Comparison of ENCODE assay signal across 1 cellular context in the genomic region with DNA sequence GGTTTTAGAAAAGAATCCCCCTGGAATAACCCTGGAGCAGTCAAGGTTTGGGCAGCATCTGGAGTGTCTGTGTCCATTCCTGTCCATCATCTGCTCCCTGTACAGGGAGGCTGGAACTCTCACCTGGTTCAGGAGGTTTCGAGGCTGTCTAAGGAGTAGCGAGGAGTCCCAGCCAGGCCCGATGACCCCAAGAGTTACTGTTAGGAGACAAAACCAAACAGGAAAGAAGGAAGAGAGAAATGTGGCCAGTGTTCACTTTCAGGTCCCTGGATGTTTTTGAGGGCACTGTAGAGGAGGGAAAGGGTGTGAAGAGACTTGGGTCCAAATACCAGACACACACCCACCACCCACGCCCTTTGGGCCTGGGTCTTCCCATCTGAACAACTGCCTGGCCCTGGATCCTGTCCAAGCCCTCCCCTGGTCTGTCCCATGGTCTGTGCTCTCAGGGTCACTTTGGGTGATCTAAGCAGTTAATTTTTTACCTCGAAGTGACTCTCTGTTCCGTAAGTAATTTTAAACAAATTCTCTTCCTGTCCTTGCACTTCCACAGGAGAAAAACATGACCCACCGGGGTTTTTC.
TF ChIP-seq lines count a peak whose summit lies in the region.

No MANE protein-coding gene starts in this region.

TF ChIP-seq in HepG2, 621 proteins besides CTCF, POLR2A, EP300 and RAD21 (continued from another document and continues in another):
- no peak for TF ChIP-seq ZNF260 (CRISPR knock-in tag; IDR thresholded peaks at IDR 0.05; ENCODE audit: borderline replicate concordance, low read depth)
- TF ChIP-seq TEAD3 (CRISPR knock-in tag; optimal IDR thresholded peaks at IDR 0.05; ENCODE audit: borderline replicate concordance), result peak; percentile 80
- no peak; the same call in 1 of the 2 replicates for TF ChIP-seq ESRRA (CRISPR knock-in tag; IDR thresholded peaks at IDR 0.05; ENCODE audit: low read depth)
- TF ChIP-seq ZNF160 (CRISPR knock-in tag; IDR thresholded peaks at IDR 0.05), result no peak
- TF ChIP-seq ZNF354B (CRISPR knock-in tag; IDR thresholded peaks at IDR 0.05), result no peak
- peak; percentile 74; the same call in 1 of the 2 replicates for TF ChIP-seq RXRA (CRISPR knock-in tag; IDR thresholded peaks at IDR 0.05)
- TF ChIP-seq ZNF678 (CRISPR knock-in tag; IDR thresholded peaks at IDR 0.05), result no peak
- no peak for TF ChIP-seq NR3C1 (CRISPR knock-in tag; IDR thresholded peaks at IDR 0.05)
- no peak; the same call in 2 of the 3 replicates for TF ChIP-seq MXI1 (IDR thresholded peaks at IDR 0.05; ENCODE audit: borderline replicate concordance, low read depth, low read length)
- no peak for TF ChIP-seq ZNF850 (CRISPR knock-in tag; conservative IDR thresholded peaks at IDR 0.05)
- TF ChIP-seq, protein P1, sequence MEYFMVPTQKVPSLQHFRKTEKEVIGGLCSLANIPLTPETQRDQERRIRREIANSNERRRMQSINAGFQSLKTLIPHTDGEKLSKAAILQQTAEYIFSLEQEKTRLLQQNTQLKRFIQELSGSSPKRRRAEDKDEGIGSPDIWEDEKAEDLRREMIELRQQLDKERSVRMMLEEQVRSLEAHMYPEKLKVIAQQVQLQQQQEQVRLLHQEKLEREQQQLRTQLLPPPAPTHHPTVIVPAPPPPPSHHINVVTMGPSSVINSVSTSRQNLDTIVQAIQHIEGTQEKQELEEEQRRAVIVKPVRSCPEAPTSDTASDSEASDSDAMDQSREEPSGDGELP (IDR thresholded peaks at IDR 0.05; ENCODE audit: borderline replicate concordance, low read depth), result no peak
- no peak for TF ChIP-seq EED (CRISPR knock-in tag; IDR thresholded peaks at IDR 0.05)
- TF ChIP-seq ZNF44 (CRISPR knock-in tag; IDR thresholded peaks at IDR 0.05), result no peak
- TF ChIP-seq HNRNPH1 (optimal IDR thresholded peaks at IDR 0.05; ENCODE audit: low read depth, low read length), result no peak
- no peak for TF ChIP-seq CBX1 (IDR thresholded peaks at IDR 0.05; ENCODE audit: low read depth)
- TF ChIP-seq, protein P2, sequence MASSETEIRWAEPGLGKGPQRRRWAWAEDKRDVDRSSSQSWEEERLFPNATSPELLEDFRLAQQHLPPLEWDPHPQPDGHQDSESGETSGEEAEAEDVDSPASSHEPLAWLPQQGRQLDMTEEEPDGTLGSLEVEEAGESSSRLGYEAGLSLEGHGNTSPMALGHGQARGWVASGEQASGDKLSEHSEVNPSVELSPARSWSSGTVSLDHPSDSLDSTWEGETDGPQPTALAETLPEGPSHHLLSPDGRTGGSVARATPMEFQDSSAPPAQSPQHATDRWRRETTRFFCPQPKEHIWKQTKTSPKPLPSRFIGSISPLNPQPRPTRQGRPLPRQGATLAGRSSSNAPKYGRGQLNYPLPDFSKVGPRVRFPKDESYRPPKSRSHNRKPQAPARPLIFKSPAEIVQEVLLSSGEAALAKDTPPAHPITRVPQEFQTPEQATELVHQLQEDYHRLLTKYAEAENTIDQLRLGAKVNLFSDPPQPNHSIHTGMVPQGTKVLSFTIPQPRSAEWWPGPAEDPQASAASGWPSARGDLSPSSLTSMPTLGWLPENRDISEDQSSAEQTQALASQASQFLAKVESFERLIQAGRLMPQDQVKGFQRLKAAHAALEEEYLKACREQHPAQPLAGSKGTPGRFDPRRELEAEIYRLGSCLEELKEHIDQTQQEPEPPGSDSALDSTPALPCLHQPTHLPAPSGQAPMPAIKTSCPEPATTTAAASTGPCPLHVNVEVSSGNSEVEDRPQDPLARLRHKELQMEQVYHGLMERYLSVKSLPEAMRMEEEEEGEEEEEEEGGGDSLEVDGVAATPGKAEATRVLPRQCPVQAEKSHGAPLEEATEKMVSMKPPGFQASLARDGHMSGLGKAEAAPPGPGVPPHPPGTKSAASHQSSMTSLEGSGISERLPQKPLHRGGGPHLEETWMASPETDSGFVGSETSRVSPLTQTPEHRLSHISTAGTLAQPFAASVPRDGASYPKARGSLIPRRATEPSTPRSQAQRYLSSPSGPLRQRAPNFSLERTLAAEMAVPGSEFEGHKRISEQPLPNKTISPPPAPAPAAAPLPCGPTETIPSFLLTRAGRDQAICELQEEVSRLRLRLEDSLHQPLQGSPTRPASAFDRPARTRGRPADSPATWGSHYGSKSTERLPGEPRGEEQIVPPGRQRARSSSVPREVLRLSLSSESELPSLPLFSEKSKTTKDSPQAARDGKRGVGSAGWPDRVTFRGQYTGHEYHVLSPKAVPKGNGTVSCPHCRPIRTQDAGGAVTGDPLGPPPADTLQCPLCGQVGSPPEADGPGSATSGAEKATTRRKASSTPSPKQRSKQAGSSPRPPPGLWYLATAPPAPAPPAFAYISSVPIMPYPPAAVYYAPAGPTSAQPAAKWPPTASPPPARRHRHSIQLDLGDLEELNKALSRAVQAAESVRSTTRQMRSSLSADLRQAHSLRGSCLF (CRISPR knock-in tag; IDR thresholded peaks at IDR 0.05; ENCODE audit: borderline replicate concordance), result no peak
- TF ChIP-seq, protein P3, sequence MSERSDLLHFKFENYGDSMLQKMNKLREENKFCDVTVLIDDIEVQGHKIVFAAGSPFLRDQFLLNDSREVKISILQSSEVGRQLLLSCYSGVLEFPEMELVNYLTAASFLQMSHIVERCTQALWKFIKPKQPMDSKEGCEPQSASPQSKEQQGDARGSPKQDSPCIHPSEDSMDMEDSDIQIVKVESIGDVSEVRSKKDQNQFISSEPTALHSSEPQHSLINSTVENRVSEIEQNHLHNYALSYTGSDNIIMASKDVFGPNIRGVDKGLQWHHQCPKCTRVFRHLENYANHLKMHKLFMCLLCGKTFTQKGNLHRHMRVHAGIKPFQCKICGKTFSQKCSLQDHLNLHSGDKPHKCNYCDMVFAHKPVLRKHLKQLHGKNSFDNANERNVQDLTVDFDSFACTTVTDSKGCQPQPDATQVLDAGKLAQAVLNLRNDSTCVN (CRISPR knock-in tag; IDR thresholded peaks at IDR 0.05; ENCODE audit: borderline replicate concordance), result no peak
- TF ChIP-seq GATAD1 (CRISPR knock-in tag; IDR thresholded peaks at IDR 0.05), result no peak
- no peak for TF ChIP-seq POLR2G (IDR thresholded peaks at IDR 0.05; ENCODE audit: low read depth, low read length)
- no peak for TF ChIP-seq DMAP1 (CRISPR knock-in tag; IDR thresholded peaks at IDR 0.05)
- 0 out of 2 replicates have a peak, but pooled peaks have one; percentile 47 for TF ChIP-seq ZBTB3 (CRISPR knock-in tag; IDR thresholded peaks at IDR 0.05; ENCODE audit: borderline replicate concordance, low read depth)
- TF ChIP-seq HDAC6 (IDR thresholded peaks at IDR 0.05; ENCODE audit: low read depth, low read length), result no peak
- TF ChIP-seq ZNF816 (CRISPR knock-in tag; IDR thresholded peaks at IDR 0.05; ENCODE audit: borderline replicate concordance), result no peak; the same call in 1 of the 2 replicates
- TF ChIP-seq, protein P4, sequence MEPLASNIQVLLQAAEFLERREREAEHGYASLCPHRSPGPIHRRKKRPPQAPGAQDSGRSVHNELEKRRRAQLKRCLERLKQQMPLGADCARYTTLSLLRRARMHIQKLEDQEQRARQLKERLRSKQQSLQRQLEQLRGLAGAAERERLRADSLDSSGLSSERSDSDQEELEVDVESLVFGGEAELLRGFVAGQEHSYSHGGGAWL (CRISPR knock-in tag; IDR thresholded peaks at IDR 0.05), result no peak
- no peak for TF ChIP-seq SAFB2 (CRISPR knock-in tag; IDR thresholded peaks at IDR 0.05; ENCODE audit: borderline replicate concordance, low read depth)
- TF ChIP-seq ZFP36L2 (CRISPR knock-in tag; IDR thresholded peaks at IDR 0.05), result no peak
- TF ChIP-seq KLF9 (CRISPR knock-in tag; IDR thresholded peaks at IDR 0.05; ENCODE audit: low read depth), result no peak
- no peak for TF ChIP-seq ZNF776 (CRISPR knock-in tag; IDR thresholded peaks at IDR 0.05)
- TF ChIP-seq IRX3 (CRISPR knock-in tag; IDR thresholded peaks at IDR 0.05; ENCODE audit: borderline replicate concordance, low read depth), result no peak
- TF ChIP-seq ZNF792 (CRISPR knock-in tag; IDR thresholded peaks at IDR 0.05), result no peak
- TF ChIP-seq NKX3-1 (CRISPR knock-in tag; IDR thresholded peaks at IDR 0.05), result no peak
- no peak for TF ChIP-seq ZNF75D (CRISPR knock-in tag; IDR thresholded peaks at IDR 0.05; ENCODE audit: borderline replicate concordance)
- TF ChIP-seq MTA3 (CRISPR knock-in tag; IDR thresholded peaks at IDR 0.05), result no peak
- no peak for TF ChIP-seq ZFP36 (IDR thresholded peaks at IDR 0.05; ENCODE audit: borderline replicate concordance, low read depth, low read length, partially characterized antibody)
- TF ChIP-seq KLF13 (CRISPR knock-in tag; IDR thresholded peaks at IDR 0.05), result no peak
- no peak for TF ChIP-seq SATB2 (CRISPR knock-in tag; IDR thresholded peaks at IDR 0.05)
- no peak for TF ChIP-seq GTF2F1 (IDR thresholded peaks at IDR 0.05; ENCODE audit: low read length)
- TF ChIP-seq, protein P5, sequence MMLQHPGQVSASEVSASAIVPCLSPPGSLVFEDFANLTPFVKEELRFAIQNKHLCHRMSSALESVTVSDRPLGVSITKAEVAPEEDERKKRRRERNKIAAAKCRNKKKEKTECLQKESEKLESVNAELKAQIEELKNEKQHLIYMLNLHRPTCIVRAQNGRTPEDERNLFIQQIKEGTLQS (CRISPR knock-in tag; IDR thresholded peaks at IDR 0.05), result no peak
- TF ChIP-seq TCF12 (IDR thresholded peaks at IDR 0.05), result no peak
- TF ChIP-seq TCF12 (CRISPR knock-in tag; IDR thresholded peaks at IDR 0.05), result no peak
- no peak for TF ChIP-seq ZNF296 (CRISPR knock-in tag; conservative IDR thresholded peaks at IDR 0.05)
- TF ChIP-seq NAIF1 (CRISPR knock-in tag; IDR thresholded peaks at IDR 0.05; ENCODE audit: borderline replicate concordance), result no peak
- TF ChIP-seq ZNF383 (CRISPR knock-in tag; IDR thresholded peaks at IDR 0.05; ENCODE audit: borderline replicate concordance), result no peak
- no peak for TF ChIP-seq ZNF790 (CRISPR knock-in tag; IDR thresholded peaks at IDR 0.05; ENCODE audit: borderline replicate concordance)
- TF ChIP-seq ZNF891 (CRISPR knock-in tag; IDR thresholded peaks at IDR 0.05), result no peak
- TF ChIP-seq, protein P6, sequence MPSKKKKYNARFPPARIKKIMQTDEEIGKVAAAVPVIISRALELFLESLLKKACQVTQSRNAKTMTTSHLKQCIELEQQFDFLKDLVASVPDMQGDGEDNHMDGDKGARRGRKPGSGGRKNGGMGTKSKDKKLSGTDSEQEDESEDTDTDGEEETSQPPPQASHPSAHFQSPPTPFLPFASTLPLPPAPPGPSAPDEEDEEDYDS (CRISPR knock-in tag; IDR thresholded peaks at IDR 0.05), result no peak
- TF ChIP-seq NR2F1 (CRISPR knock-in tag; IDR thresholded peaks at IDR 0.05), result no peak
- no peak for TF ChIP-seq ATM (IDR thresholded peaks at IDR 0.05; ENCODE audit: borderline replicate concordance)
- no peak for TF ChIP-seq ZNF441 (CRISPR knock-in tag; IDR thresholded peaks at IDR 0.05; ENCODE audit: borderline replicate concordance)
- no peak for TF ChIP-seq ADNP (CRISPR knock-in tag; IDR thresholded peaks at IDR 0.05)
- no peak for TF ChIP-seq KDM5B (CRISPR knock-in tag; IDR thresholded peaks at IDR 0.05; ENCODE audit: borderline replicate concordance)
- TF ChIP-seq ZNF350 (CRISPR knock-in tag; IDR thresholded peaks at IDR 0.05; ENCODE audit: borderline replicate concordance, low read depth), result no peak
- peak; percentile 73; the same call in 1 of the 2 replicates for TF ChIP-seq ETV5 (CRISPR knock-in tag; IDR thresholded peaks at IDR 0.05; ENCODE audit: borderline replicate concordance)
- no peak for TF ChIP-seq ZSCAN21 (CRISPR knock-in tag; IDR thresholded peaks at IDR 0.05; ENCODE audit: borderline replicate concordance)
- TF ChIP-seq, protein P7, sequence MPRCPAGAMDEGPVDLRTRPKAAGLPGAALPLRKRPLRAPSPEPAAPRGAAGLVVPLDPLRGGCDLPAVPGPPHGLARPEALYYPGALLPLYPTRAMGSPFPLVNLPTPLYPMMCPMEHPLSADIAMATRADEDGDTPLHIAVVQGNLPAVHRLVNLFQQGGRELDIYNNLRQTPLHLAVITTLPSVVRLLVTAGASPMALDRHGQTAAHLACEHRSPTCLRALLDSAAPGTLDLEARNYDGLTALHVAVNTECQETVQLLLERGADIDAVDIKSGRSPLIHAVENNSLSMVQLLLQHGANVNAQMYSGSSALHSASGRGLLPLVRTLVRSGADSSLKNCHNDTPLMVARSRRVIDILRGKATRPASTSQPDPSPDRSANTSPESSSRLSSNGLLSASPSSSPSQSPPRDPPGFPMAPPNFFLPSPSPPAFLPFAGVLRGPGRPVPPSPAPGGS (CRISPR knock-in tag; IDR thresholded peaks at IDR 0.05), result no peak
- no peak for TF ChIP-seq SKI (IDR thresholded peaks at IDR 0.05; ENCODE audit: partially characterized antibody)
- no peak for TF ChIP-seq CENPX (CRISPR knock-in tag; IDR thresholded peaks at IDR 0.05)
- no peak for TF ChIP-seq KDM2A (CRISPR knock-in tag; IDR thresholded peaks at IDR 0.05; ENCODE audit: borderline replicate concordance, low read depth)
- TF ChIP-seq ELF4 (CRISPR knock-in tag; IDR thresholded peaks at IDR 0.05; ENCODE audit: borderline replicate concordance), result no peak
- TF ChIP-seq, protein P8, sequence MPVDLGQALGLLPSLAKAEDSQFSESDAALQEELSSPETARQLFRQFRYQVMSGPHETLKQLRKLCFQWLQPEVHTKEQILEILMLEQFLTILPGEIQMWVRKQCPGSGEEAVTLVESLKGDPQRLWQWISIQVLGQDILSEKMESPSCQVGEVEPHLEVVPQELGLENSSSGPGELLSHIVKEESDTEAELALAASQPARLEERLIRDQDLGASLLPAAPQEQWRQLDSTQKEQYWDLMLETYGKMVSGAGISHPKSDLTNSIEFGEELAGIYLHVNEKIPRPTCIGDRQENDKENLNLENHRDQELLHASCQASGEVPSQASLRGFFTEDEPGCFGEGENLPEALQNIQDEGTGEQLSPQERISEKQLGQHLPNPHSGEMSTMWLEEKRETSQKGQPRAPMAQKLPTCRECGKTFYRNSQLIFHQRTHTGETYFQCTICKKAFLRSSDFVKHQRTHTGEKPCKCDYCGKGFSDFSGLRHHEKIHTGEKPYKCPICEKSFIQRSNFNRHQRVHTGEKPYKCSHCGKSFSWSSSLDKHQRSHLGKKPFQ (CRISPR knock-in tag; IDR thresholded peaks at IDR 0.05; ENCODE audit: insufficient replicate concordance), result no peak
- TF ChIP-seq MATR3 (CRISPR knock-in tag; IDR thresholded peaks at IDR 0.05), result no peak
- TF ChIP-seq ZFP41 (CRISPR knock-in tag; IDR thresholded peaks at IDR 0.05; ENCODE audit: borderline replicate concordance), result no peak
- no peak for TF ChIP-seq PAX8 (CRISPR knock-in tag; IDR thresholded peaks at IDR 0.05; ENCODE audit: borderline replicate concordance)
- no peak for TF ChIP-seq ZNF780A (CRISPR knock-in tag; IDR thresholded peaks at IDR 0.05)
- no peak for TF ChIP-seq ZSCAN12 (CRISPR knock-in tag; IDR thresholded peaks at IDR 0.05)
- TF ChIP-seq, protein P9, sequence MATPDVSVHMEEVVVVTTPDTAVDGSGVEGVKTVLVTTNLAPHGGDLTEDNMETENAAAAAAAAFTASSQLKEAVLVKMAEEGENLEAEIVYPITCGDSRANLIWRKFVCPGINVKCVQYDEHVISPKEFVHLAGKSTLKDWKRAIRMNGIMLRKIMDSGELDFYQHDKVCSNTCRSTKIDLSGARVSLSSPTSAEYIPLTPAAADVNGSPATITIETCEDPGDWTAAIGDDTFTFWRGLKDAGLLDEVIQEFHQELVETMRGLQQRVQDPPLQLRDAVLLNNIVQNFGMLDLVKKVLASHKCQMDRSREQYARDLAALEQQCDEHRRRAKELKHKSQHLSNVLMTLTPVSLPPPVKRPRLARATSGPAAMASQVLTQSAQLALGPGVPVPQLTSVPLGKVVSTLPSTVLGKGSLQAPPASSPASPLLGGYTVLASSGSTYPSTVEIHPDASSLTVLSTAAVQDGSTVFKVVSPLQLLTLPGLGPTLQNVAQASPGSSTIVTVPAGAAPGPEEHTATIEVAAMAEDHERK (CRISPR knock-in tag; IDR thresholded peaks at IDR 0.05; ENCODE audit: low read depth), result no peak
